1 cellular context compared by ENCODE assay signal in genomic region chr6:122129313-122130025, GRCh38.
TF ChIP-seq lines count a peak whose summit lies in the region.

No MANE protein-coding gene starts in this region.

TF ChIP-seq in H1, 55 proteins besides CTCF, POLR2A, EP300 and RAD21:
- TF ChIP-seq HDAC6 (IDR thresholded peaks at IDR 0.05; ENCODE audit: low read depth, low read length) (no peak), SUZ12 (IDR thresholded peaks at IDR 0.05; ENCODE audit: low read length) (no peak), RNF2 (IDR thresholded peaks at IDR 0.05; ENCODE audit: borderline replicate concordance, low read depth, low read length, missing control alignments, poor library complexity, severe bottlenecking) (no peak), EGR1 (IDR thresholded peaks at IDR 0.05; ENCODE audit: borderline replicate concordance, low read depth, low read length) (no peak), CEBPB (IDR thresholded peaks at IDR 0.05; ENCODE audit: low read depth, low read length) (no peak), ATF2 (IDR thresholded peaks at IDR 0.05; ENCODE audit: low read length) (no peak), BACH1 (IDR thresholded peaks at IDR 0.05; ENCODE audit: low read length) (no peak), KDM5A (IDR thresholded peaks at IDR 0.05; ENCODE audit: low read length) (no peak), HDAC2 (IDR thresholded peaks at IDR 0.05; ENCODE audit: borderline replicate concordance in 1 of 2, low read depth in 2 of 2, low read length in 2 of 2) (no peak), TCF12 (IDR thresholded peaks at IDR 0.05; ENCODE audit: low read depth, low read length) (no peak), NRF1 (IDR thresholded peaks at IDR 0.05; ENCODE audit: low read depth, low read length) (no peak), JUND (IDR thresholded peaks at IDR 0.05; ENCODE audit: low read length) (no peak), E2F6 (IDR thresholded peaks at IDR 0.05) (no peak), CTBP2 (IDR thresholded peaks at IDR 0.05; ENCODE audit: borderline replicate concordance, insufficient read depth, insufficient read length, low read length) (no peak)
